Comparison of ENCODE assay signal across 9 cellular contexts in the genomic region with DNA sequence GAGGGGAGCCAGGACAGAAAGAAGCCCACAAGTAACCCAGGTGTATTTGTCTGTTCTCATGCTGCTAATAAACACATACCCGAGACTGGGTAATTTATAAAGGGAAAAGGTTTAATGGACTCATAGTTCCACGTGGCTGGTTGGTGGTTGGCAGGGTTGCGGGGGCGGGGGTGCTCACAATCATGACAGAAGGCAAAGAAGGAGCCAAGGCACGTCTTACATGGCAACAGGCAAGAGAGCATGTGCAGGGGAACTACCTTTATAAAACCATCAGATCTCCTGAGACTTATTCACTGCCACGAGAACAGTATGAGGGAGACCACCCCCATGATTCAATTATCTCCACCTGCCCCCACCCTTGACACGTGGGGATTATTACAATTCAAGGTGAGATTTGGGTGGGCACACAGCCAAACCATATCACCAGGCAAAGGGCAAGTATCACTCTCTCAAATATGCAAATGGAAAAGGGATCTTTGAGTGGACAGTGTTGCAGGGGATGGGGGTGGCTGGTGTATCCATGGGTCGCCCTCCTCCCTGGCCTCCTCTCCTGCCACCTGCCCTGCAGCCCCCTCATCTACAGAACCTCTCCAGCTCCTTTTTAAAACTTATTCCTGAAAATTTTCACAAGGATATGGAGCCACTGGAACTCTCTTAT. TPM values are rescaled to one million over a fixed set of nuclear protein-coding genes. Genes with fewer than 3 reads are reported as not detected.
A peak's percentile ranks its signal among the peaks of the same experiment; 100 is the strongest.
DNase-seq lines count a peak whose midpoint lies in the region; ATAC-seq, FAIRE-seq and TF ChIP-seq lines count a peak whose summit lies in the region.
"Not testable (repeated sequence)": the region's sequence is repeated elsewhere in the genome, so short reads cannot be mapped to it uniquely, and the experiment has no call there.
"Had no signal": no experiment of that assay in that cellular context is flagged by ENCODE, and none has a peak within 500 bp of the region (broad histone marks: within the 10 kb centered on the region; RNA-seq: fewer than 3 reads in every experiment).

No MANE protein-coding gene starts in this region.

- not testable (repeated sequence) for H3K4me2 ChIP-seq in K562 (ENCODE audit: insufficient read depth, low read length)

- TF ChIP-seq RAD21 in K562 (CRISPR knock-in tag; conservative IDR thresholded peaks at IDR 0.05 in 1 of 2, IDR thresholded peaks at IDR 0.05 in 1 of 2), result not testable (repeated sequence)

- POLR2A ChIA-PET in CD8-positive, alpha-beta memory T cell (lab: Charles Lee); activated CD4-positive, alpha-beta memory T cell treated with anti-CD3 and anti-CD28 coated beads for 36 hours (lab: Charles Lee); K562 (lab: Yijun Ruan, JAX): not testable (repeated sequence)
- POLR2A ChIA-PET in naive thymus-derived CD8-positive, alpha-beta T cell (lab: Charles Lee), result interaction anchor here (0.7 to 1.0 kb wide), 3 partner anchors 8 to 131 kb away, joined by 3 to 4 read pairs (median 3); no protein-coding TSS in a partner anchor

- H3K36me3 ChIP-seq in CD8-positive, alpha-beta memory T cell (ENCODE audit: insufficient read depth, low read length); K562 (ENCODE audit: control insufficient read depth, insufficient read depth, low read length): not testable (repeated sequence)

- H3K9ac ChIP-seq in K562 (ENCODE audit: insufficient read depth in 1 of 2, low read depth in 2 of 2, low read length in 2 of 2), result not testable (repeated sequence)

- peaks cover 0 to 30% (median 5%) of the 10 kb centered on the region in 3 donors for H3K36me3 Mint-ChIP-seq in CD8-positive, alpha-beta memory T cell
- peaks cover 30% of the 10 kb centered on the region for H3K36me3 Mint-ChIP-seq in T-helper 1 cell treated with Interleukin-12 subunit alpha and Interleukin-12 subunit beta and Interleukin-4 antibody, amounts not matched to agents 30 μg/mL and 1 μg/mL, for 36 hours (ENCODE audit: low read depth)
- H3K36me3 Mint-ChIP-seq in activated CD4-positive, alpha-beta memory T cell treated with anti-CD3 and anti-CD28 coated beads for 36 hours, result peaks cover 27% of the 10 kb centered on the region
- peaks cover 0 to 10% (median 7%) of the 10 kb centered on the region in 3 donors for H3K36me3 Mint-ChIP-seq in naive thymus-derived CD8-positive, alpha-beta T cell

- not testable (repeated sequence) for TF ChIP-seq CTCF in K562 (IDR thresholded peaks at IDR 0.05 in 2 of 3, conservative IDR thresholded peaks at IDR 0.05 in 1 of 3; ENCODE audit: insufficient read depth in 2 of 3, low read depth in 1 of 3, low read length in 3 of 3)

- not testable (repeated sequence) for H3K27ac ChIP-seq in CD8-positive, alpha-beta memory T cell (ENCODE audit: low read depth, low read length); K562 (ENCODE audit: extremely low read depth, low read depth, low read length)

- H3K27me3 Mint-ChIP-seq in CD8-positive, alpha-beta memory T cell; T-helper 1 cell treated with Interleukin-12 subunit alpha and Interleukin-12 subunit beta and Interleukin-4 antibody, amounts not matched to agents 30 μg/mL and 1 μg/mL, for 36 hours (ENCODE audit: low read depth); activated CD4-positive, alpha-beta memory T cell treated with anti-CD3 and anti-CD28 coated beads for 36 hours; naive thymus-derived CD8-positive, alpha-beta T cell: not testable (repeated sequence)

- FAIRE-seq in K562 (lab: Jason Lieb, UNC), result not testable (repeated sequence)

- H3K4me1 Mint-ChIP-seq in CD8-positive, alpha-beta memory T cell, result peaks cover 16 to 45% (median 26%) of the 10 kb centered on the region in 3 donors
- peaks cover 15% of the 10 kb centered on the region for H3K4me1 Mint-ChIP-seq in T-helper 1 cell treated with Interleukin-12 subunit alpha and Interleukin-12 subunit beta and Interleukin-4 antibody, amounts not matched to agents 30 μg/mL and 1 μg/mL, for 36 hours (ENCODE audit: low read depth)
- not testable (repeated sequence) for H3K4me1 Mint-ChIP-seq in activated CD4-positive, alpha-beta memory T cell treated with anti-CD3 and anti-CD28 coated beads for 36 hours (ENCODE audit: low read depth)
- peaks cover 22 to 64% (median 42%) of the 10 kb centered on the region in 4 donors for H3K4me1 Mint-ChIP-seq in naive thymus-derived CD8-positive, alpha-beta T cell

- not testable (repeated sequence) for TF ChIP-seq POLR2A in K562 (conservative IDR thresholded peaks at IDR 0.05)

- H3K4me3 Mint-ChIP-seq in CD8-positive, alpha-beta memory T cell; T-helper 1 cell treated with Interleukin-12 subunit alpha and Interleukin-12 subunit beta and Interleukin-4 antibody, amounts not matched to agents 30 μg/mL and 1 μg/mL, for 36 hours; activated CD4-positive, alpha-beta memory T cell treated with anti-CD3 and anti-CD28 coated beads for 36 hours; naive thymus-derived CD8-positive, alpha-beta T cell: not testable (repeated sequence)

- not testable (repeated sequence) for TF ChIP-seq EP300 in K562 (IDR thresholded peaks at IDR 0.05; ENCODE audit: low read length)

- not testable (repeated sequence) for H3K4me1 ChIP-seq in CD8-positive, alpha-beta memory T cell (ENCODE audit: insufficient read depth, low read length); K562 (replicated peaks in 1 of 2; ENCODE audit: control insufficient read depth in 2 of 2, insufficient read depth in 2 of 2, low read length in 2 of 2)

- BruUV-seq in K562 (replicated peaks; lab: Mats Ljungman, UMichigan), result not testable (repeated sequence)

- not testable (repeated sequence) for H3K9me1 ChIP-seq in K562 (ENCODE audit: control insufficient read depth, insufficient read depth, low read length)

- not testable (repeated sequence) for H4K20me1 ChIP-seq in K562 (replicated peaks; ENCODE audit: control insufficient read depth, insufficient read depth, low read length)

- not testable (repeated sequence) for ATAC-seq in K562; naive thymus-derived CD8-positive, alpha-beta T cell

- not testable (repeated sequence) for H3K9me3 Mint-ChIP-seq in CD8-positive, alpha-beta memory T cell; T-helper 1 cell treated with Interleukin-12 subunit alpha and Interleukin-12 subunit beta and Interleukin-4 antibody, amounts not matched to agents 30 μg/mL and 1 μg/mL, for 36 hours; naive thymus-derived CD8-positive, alpha-beta T cell
- peaks cover 13% of the 10 kb centered on the region for H3K9me3 Mint-ChIP-seq in activated CD4-positive, alpha-beta memory T cell treated with anti-CD3 and anti-CD28 coated beads for 36 hours

- in situ Hi-C loops in K562 (cut with MboI), result not testable (repeated sequence)

- CTCF ChIA-PET in CD8-positive, alpha-beta memory T cell (lab: Charles Lee); activated CD4-positive, alpha-beta memory T cell treated with anti-CD3 and anti-CD28 coated beads for 36 hours (lab: Charles Lee); K562 (lab: Yijun Ruan, JAX; ENCODE audit: low intra/inter-chr PET ratio): not testable (repeated sequence)

- not testable (repeated sequence) for H3K4me3 ChIP-seq in CD8-positive, alpha-beta memory T cell (ENCODE audit: low read length); K562

- H3K9me3 ChIP-seq in CD8-positive, alpha-beta memory T cell (ENCODE audit: low read length); K562 (replicated peaks; ENCODE audit: control insufficient read depth, insufficient read depth, low read depth, low read length): not testable (repeated sequence)

- peak overlapping the region in 7 of 8 donors; percentile 16 to 94 (median 74) for H3K27ac Mint-ChIP-seq in CD8-positive, alpha-beta memory T cell
- H3K27ac Mint-ChIP-seq in T-helper 1 cell treated with Interleukin-12 subunit alpha and Interleukin-12 subunit beta and Interleukin-4 antibody, amounts not matched to agents 30 μg/mL and 1 μg/mL, for 36 hours, result peak overlapping the region; percentile 18
- peak overlapping the region; percentile 40 for H3K27ac Mint-ChIP-seq in activated CD4-positive, alpha-beta memory T cell treated with anti-CD3 and anti-CD28 coated beads for 36 hours
- H3K27ac Mint-ChIP-seq in naive thymus-derived CD8-positive, alpha-beta T cell, result peak overlapping the region; percentile 60 to 91 (median 82)

- 31% methylated on average over 8 of the region's 8 CpGs for WGBS in K562 (ENCODE audit: insufficient coverage, low coverage, missing lambda C conversion rate)

- not testable (repeated sequence) for DNase-seq in CD8-positive, alpha-beta memory T cell; naive thymus-derived CD8-positive, alpha-beta T cell
- DNase-seq in activated CD4-positive, alpha-beta memory T cell treated with anti-CD3 and anti-CD28 coated beads for 36 hours, result peak; percentile 51
- peak; percentile 30 for DNase-seq in activated naive CD4-positive, alpha-beta T cell treated with Interleukin-2 at 50 U/mL for 16 hours
- peak in 1 of 4 experiments; percentile 39 for DNase-seq in K562 (ENCODE audit: extremely low read depth in 1 of 4, low spot score in 3 of 4)
- DNase-seq in stimulated activated CD4-positive, alpha-beta T cell treated with anti-CD3 and anti-CD28 coated beads, Interleukin-2, amount 100 ng/mL, for 4 hours (ENCODE audit: low read depth), result peak; percentile 9

- not testable (repeated sequence) for H3K79me2 ChIP-seq in K562 (ENCODE audit: control insufficient read depth, insufficient read depth, low read length)

- H3K27me3 ChIP-seq in CD8-positive, alpha-beta memory T cell (ENCODE audit: insufficient read depth, low read length, poor library complexity, severe bottlenecking); K562 (ENCODE audit: control insufficient read depth in 2 of 2, insufficient read depth in 2 of 2, low read length in 2 of 2): not testable (repeated sequence)

- intact Hi-C loops in activated CD4-positive, alpha-beta memory T cell treated with anti-CD3 and anti-CD28 coated beads for 36 hours (cut with micrococcal nuclease), result loop anchor here (10.0 kb wide), 1 partner anchor 60 kb away; no protein-coding TSS in a partner anchor
- intact Hi-C loops in K562 (cut with micrococcal nuclease), result not testable (repeated sequence)

- H2AFZ ChIP-seq in K562 (ENCODE audit: low read depth, low read length), result not testable (repeated sequence)

RNA-seq across cellular contexts. Expression of a gene that starts 15.0 kb away (rescaled TPM):
- total RNA-seq in CD8-positive, alpha-beta memory T cell, result 10 to 100 TPM; 23.9 to 24.5 TPM
- 131 TPM for polyA plus RNA-seq in CD8-positive, alpha-beta memory T cell
- total RNA-seq in activated CD4-positive, alpha-beta memory T cell treated with anti-CD3 and anti-CD28 coated beads for 36 hours, result 10 to 100 TPM; 21.0 to 21.2 TPM
- total RNA-seq in K562 (2011; cell fraction: chromatin; rRNA removed; ENCODE audit: low replicate concordance), result 0.67 TPM in 1 of 2 replicates, not detected in the other
- total RNA-seq in K562 (2011; cell fraction: nucleolus; rRNA removed), result not detected in 2 replicates
- total RNA-seq in K562 (2011; cell fraction: nucleoplasm; rRNA removed), result not detected in 2 replicates
- not detected in 2 replicates for total RNA-seq in K562 (2014; rRNA removed)
- not detected in 2 replicates for total RNA-seq in K562 (2014; rRNA removed; fragmentation: Illumina TruSeq; extraction: Trizol)
- not detected in 2 replicates for total RNA-seq in K562 (2015; rRNA removed; fragmentation: Illumina TruSeq; extraction: Trizol)
- 0.64 TPM in 1 of 2 replicates, not detected in the other for total RNA-seq in K562 (2021)
- polyA plus RNA-seq in K562 (2011; rRNA removed), result not detected in 2 replicates
- 0.06 TPM in 1 of 2 replicates, not detected in the other for polyA plus RNA-seq in K562 (2011; cell fraction: cytosol; rRNA removed)
- not detected in 2 replicates for polyA plus RNA-seq in K562 (2011; cell fraction: nucleus; rRNA removed)
- polyA plus RNA-seq in K562 (2012), result 0.40 and 1.0 TPM in 2 replicates
- polyA plus RNA-seq in K562 (2014; fragmentation: Illumina TruSeq; extraction: Trizol), result not detected in 2 replicates
- polyA plus RNA-seq in K562 (2014; fragmentation: Nextera tagmentation; extraction: Ambion mirVana), result not detected
- 0.16 TPM in 1 of 2 replicates, not detected in the other for polyA plus RNA-seq in K562 (2014; rRNA removed)
- polyA minus RNA-seq in K562 (2011; rRNA and poly(A)+ RNA removed), result not detected in 2 replicates
- not detected in 2 replicates for polyA minus RNA-seq in K562 (2011; cell fraction: cytosol; rRNA and poly(A)+ RNA removed)
- not detected in 2 replicates for polyA minus RNA-seq in K562 (2011; cell fraction: nucleus; rRNA and poly(A)+ RNA removed)
- 10 to 100 TPM; 81.5 to 83.8 TPM for total RNA-seq in naive thymus-derived CD8-positive, alpha-beta T cell
- polyA plus RNA-seq in naive thymus-derived CD8-positive, alpha-beta T cell, result 10 to 100 TPM; 79.1 to 85.4 (median 84.7) TPM
- total RNA-seq: A673, Calu3 had no signal

RNA-seq across cellular contexts. Expression of a gene that starts 57.1 kb away (rescaled TPM):
- 1 to 10 TPM; 5.0 to 5.1 TPM for total RNA-seq in CD8-positive, alpha-beta memory T cell
- 1.5 TPM for polyA plus RNA-seq in CD8-positive, alpha-beta memory T cell
- total RNA-seq in activated CD4-positive, alpha-beta memory T cell treated with anti-CD3 and anti-CD28 coated beads for 36 hours, result 10 to 100 TPM; 20.8 to 20.9 TPM
- total RNA-seq in K562 (2011; cell fraction: chromatin; rRNA removed; ENCODE audit: low replicate concordance), result 12.2 and 23.8 TPM in 2 replicates
- total RNA-seq in K562 (2011; cell fraction: nucleolus; rRNA removed), result 10.3 and 11.0 TPM in 2 replicates
- total RNA-seq in K562 (2011; cell fraction: nucleoplasm; rRNA removed), result 9.9 and 10.9 TPM in 2 replicates
- total RNA-seq in K562 (2014; rRNA removed) (0.54 and 2.1 TPM in 2 replicates), K562 (2014; rRNA removed; fragmentation: Illumina TruSeq; extraction: Trizol) (0.96 and 1.7 TPM in 2 replicates), K562 (2015; rRNA removed; fragmentation: Illumina TruSeq; extraction: Trizol) (1.3 and 2.5 TPM in 2 replicates), K562 (2021) (1.7 and 2.5 TPM in 2 replicates)
- polyA plus RNA-seq in K562 (2011; rRNA removed) (2.4 and 5.1 TPM in 2 replicates), K562 (2014; fragmentation: Illumina TruSeq; extraction: Trizol) (1.3 and 1.6 TPM in 2 replicates), K562 (2014; fragmentation: Nextera tagmentation; extraction: Ambion mirVana) (1 to 10 TPM; 1.2 to 2.3 TPM), K562 (2014; rRNA removed) (1.3 and 1.9 TPM in 2 replicates)
- 1.5 and 3.0 TPM in 2 replicates for polyA plus RNA-seq in K562 (2011; cell fraction: cytosol; rRNA removed)
- 11.9 and 21.5 TPM in 2 replicates for polyA plus RNA-seq in K562 (2011; cell fraction: nucleus; rRNA removed)
- polyA plus RNA-seq in K562 (2012), result 4.9 and 11.1 TPM in 2 replicates
- 2.1 and 3.9 TPM in 2 replicates for polyA minus RNA-seq in K562 (2011; rRNA and poly(A)+ RNA removed)
- polyA minus RNA-seq in K562 (2011; cell fraction: cytosol; rRNA and poly(A)+ RNA removed), result 1.6 and 2.0 TPM in 2 replicates
- polyA minus RNA-seq in K562 (2011; cell fraction: nucleus; rRNA and poly(A)+ RNA removed), result 3.2 and 6.4 TPM in 2 replicates
- total RNA-seq in naive thymus-derived CD8-positive, alpha-beta T cell, result 10 to 100 TPM; 12.0 to 12.1 TPM
- 1 to 10 TPM; 6.0 to 8.6 (median 6.9) TPM for polyA plus RNA-seq in naive thymus-derived CD8-positive, alpha-beta T cell

RNA-seq across cellular contexts. Expression of a gene that starts 57.6 kb away (rescaled TPM):
- 1 to 10 TPM; 1.6 to 2.1 TPM for total RNA-seq in CD8-positive, alpha-beta memory T cell
- polyA plus RNA-seq in CD8-positive, alpha-beta memory T cell, result not detected
- total RNA-seq in activated CD4-positive, alpha-beta memory T cell treated with anti-CD3 and anti-CD28 coated beads for 36 hours, result 1 to 10 TPM; 4.8 to 5.5 TPM
- total RNA-seq in K562 (2011; cell fraction: chromatin; rRNA removed; ENCODE audit: low replicate concordance), result 6.5 and 21.7 TPM in 2 replicates
- total RNA-seq in K562 (2011; cell fraction: nucleolus; rRNA removed), result 15.8 and 17.7 TPM in 2 replicates
- total RNA-seq in K562 (2011; cell fraction: nucleoplasm; rRNA removed), result 10.9 and 11.9 TPM in 2 replicates
- total RNA-seq in K562 (2014; rRNA removed) (1.7 and 3.2 TPM in 2 replicates), K562 (2014; rRNA removed; fragmentation: Illumina TruSeq; extraction: Trizol) (0.83 and 1.1 TPM in 2 replicates), K562 (2015; rRNA removed; fragmentation: Illumina TruSeq; extraction: Trizol) (1.1 and 1.3 TPM in 2 replicates), K562 (2021) (4.7 and 5.1 TPM in 2 replicates)
- polyA plus RNA-seq in K562 (2011; rRNA removed) (1.5 and 3.7 TPM in 2 replicates), K562 (2014; fragmentation: Illumina TruSeq; extraction: Trizol) (1.3 and 1.7 TPM in 2 replicates), K562 (2014; fragmentation: Nextera tagmentation; extraction: Ambion mirVana) (under 1 TPM in 1 of 2 experiments, not detected in 1; 0.06 TPM), K562 (2014; rRNA removed) (7.2 and 7.7 TPM in 2 replicates)
- polyA plus RNA-seq in K562 (2011; cell fraction: cytosol; rRNA removed), result 3.8 and 4.6 TPM in 2 replicates
- polyA plus RNA-seq in K562 (2011; cell fraction: nucleus; rRNA removed), result 21.7 and 28.4 TPM in 2 replicates
- 2.0 and 5.0 TPM in 2 replicates for polyA plus RNA-seq in K562 (2012)
- polyA minus RNA-seq in K562 (2011; rRNA and poly(A)+ RNA removed), result 1.4 and 1.6 TPM in 2 replicates
- 0.86 and 2.5 TPM in 2 replicates for polyA minus RNA-seq in K562 (2011; cell fraction: cytosol; rRNA and poly(A)+ RNA removed)
- polyA minus RNA-seq in K562 (2011; cell fraction: nucleus; rRNA and poly(A)+ RNA removed), result 9.3 and 10.2 TPM in 2 replicates
- total RNA-seq in naive thymus-derived CD8-positive, alpha-beta T cell, result 10 to 100 TPM; 39.0 to 40.1 TPM
- polyA plus RNA-seq in naive thymus-derived CD8-positive, alpha-beta T cell, result 1 to 10 TPM in 1 of 3 donors, under 1 TPM in 2; 0.09 to 1.1 (median 0.42) TPM

Comparison
In these comparisons a context has a peak if more than half of its experiments do, and no peak if none do; other contexts are left out.
1. H3K27ac Mint-ChIP-seq: peak in every context shown above with its lines; median percentile 82 in naive thymus-derived CD8-positive, alpha-beta T cell; 74 in CD8-positive, alpha-beta memory T cell; 40 in activated CD4-positive, alpha-beta memory T cell treated with anti-CD3 and anti-CD28 coated beads for 36 hours; 18 in T-helper 1 cell treated with Interleukin-12 subunit alpha and Interleukin-12 subunit beta and Interleukin-4 antibody, amounts not matched to agents 30 μg/mL and 1 μg/mL, for 36 hours.
2. RNA of a gene that starts 15.0 kb away (total RNA-seq): 81.5 to 83.8 TPM in naive thymus-derived CD8-positive, alpha-beta T cell, 23.9 to 24.5 TPM in CD8-positive, alpha-beta memory T cell and 21.0 to 21.2 TPM in activated CD4-positive, alpha-beta memory T cell treated with anti-CD3 and anti-CD28 coated beads for 36 hours; 0.64 to 0.67 TPM in K562; every median in the first group is over 10 times any median in the second.